ENCODE assay signal across 19 cellular contexts in the genomic region with DNA sequence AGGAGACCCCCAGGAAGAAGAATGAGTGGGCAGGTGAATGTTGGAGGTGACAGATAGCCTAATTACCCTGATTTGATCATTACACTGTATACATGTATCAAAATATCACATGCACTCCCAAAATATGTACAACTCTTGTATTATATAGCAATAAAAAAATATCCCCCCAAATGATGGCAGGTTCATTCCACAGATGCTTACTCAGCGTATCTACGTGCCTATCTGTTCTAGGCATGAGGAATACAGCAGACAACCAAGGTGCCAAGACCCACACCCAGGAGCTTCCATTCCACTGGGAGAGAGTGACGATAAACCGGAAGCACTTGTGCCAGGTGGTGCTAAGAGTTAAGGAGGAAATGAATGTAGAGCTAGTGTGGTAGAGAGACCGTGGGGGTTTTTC.
A peak's percentile ranks its signal among the peaks of the same experiment; 100 is the strongest.
DNase-seq lines count a peak whose midpoint lies in the region; ATAC-seq lines count a peak whose summit lies in the region.
"Had no signal": no experiment of that assay in that cellular context is flagged by ENCODE, and none has a peak within 500 bp of the region (broad histone marks: within the 10 kb centered on the region; RNA-seq: fewer than 3 reads in every experiment).

No MANE protein-coding gene starts in this region.

- H3K9me3 ChIP-seq in SK-N-MC (ENCODE audit: low read depth, low read length) = no peaks in the 10 kb centered on the region
- H3K9me3 ChIP-seq: BLaER1 treated with 17β-estradiol and CSF1 and Interleukin-3, amounts not matched to agents 10 nM and 100 nM had no signal

- ATAC-seq in HG02623 (IDR thresholded peaks at IDR 0.05; ENCODE audit: unreplicated experiment) = no peak
- no peak for ATAC-seq in GM19035 (IDR thresholded peaks at IDR 0.05; ENCODE audit: unreplicated experiment)
- no peak for ATAC-seq in GM21717 (IDR thresholded peaks at IDR 0.05; ENCODE audit: unreplicated experiment)
- ATAC-seq: GM12878 had no signal

- peak overlapping the region; percentile 43 for H3K9ac ChIP-seq in SK-N-MC (ENCODE audit: insufficient read length)
- H3K9ac ChIP-seq: BLaER1 treated with 17β-estradiol and CSF1 and Interleukin-3, amounts not matched to agents 10 nM and 100 nM had no signal

- H3K36me3 ChIP-seq in SK-N-MC (ENCODE audit: insufficient read depth, low read length) = no peaks in the 10 kb centered on the region
- H3K36me3 ChIP-seq: BLaER1 treated with 17β-estradiol and CSF1 and Interleukin-3, amounts not matched to agents 10 nM and 100 nM had no signal

- DNase-seq in NCI-H82 (lab: John Stamatoyannopoulos, UW) (peak; percentile 46), NCI-H82 treated with DMSO at 0.1 percent for 48 hours (lab: John Stamatoyannopoulos, UW; ENCODE audit: unreplicated experiment) (no peak), SK-N-MC (ENCODE audit: low read depth, low spot score) (no peak), caudate nucleus (lab: John Stamatoyannopoulos, UW) (no peak)
- DNase-seq in stimulated activated CD4-positive, alpha-beta T cell treated with anti-CD3 and anti-CD28 coated beads, Interleukin-15, amount 100 ng/mL, for 24 hours = no peak
- DNase-seq: ACHN; Calu3; CD4-positive, CD25-positive, alpha-beta regulatory T cell; DMS79; HCEC 1CT; HFFc6; KG1 had no signal

- peak overlapping the region; percentile 64; the same call in 1 of the 2 replicates for H3K4me3 ChIP-seq in SK-N-MC
- H3K4me3 ChIP-seq: BLaER1 treated with 17β-estradiol and CSF1 and Interleukin-3, amounts not matched to agents 10 nM and 100 nM; GM12878 had no signal

- H3K27ac ChIP-seq in SK-N-MC (peak overlapping the region; percentile 90), caudate nucleus (ENCODE audit: low read depth, low read length) (peak overlapping the region; percentile 89)
- H3K27ac ChIP-seq: 22Rv1; BLaER1 treated with 17β-estradiol and CSF1 and Interleukin-3, amounts not matched to agents 10 nM and 100 nM; HL-60 had no signal
